Comparison of ENCODE assay signal across 13 cellular contexts in the genomic region with DNA sequence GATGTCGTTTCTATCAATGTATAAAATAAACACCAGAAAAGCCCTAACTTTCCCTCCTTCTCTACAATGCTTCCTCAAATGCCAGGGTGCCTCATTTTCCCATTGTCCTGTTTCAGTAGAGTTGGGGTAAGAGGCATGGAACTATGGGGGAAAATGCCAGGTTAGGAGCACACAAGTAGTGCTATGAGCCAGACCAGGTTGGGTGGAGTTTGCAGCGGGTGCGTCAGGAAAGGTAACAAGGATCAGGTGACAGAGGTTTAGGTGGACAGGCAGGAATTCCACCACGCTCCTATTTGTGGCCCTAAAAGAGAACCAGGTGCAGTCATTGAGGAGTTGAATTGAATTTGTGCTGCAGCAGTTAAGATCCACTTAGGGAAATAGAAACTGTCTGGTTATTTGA. TPM values are rescaled to one million over a fixed set of nuclear protein-coding genes. Genes with fewer than 3 reads are reported as not detected.
DNase-seq lines count a peak whose midpoint lies in the region; ATAC-seq and TF ChIP-seq lines count a peak whose summit lies in the region.
"Had no signal": no experiment of that assay in that cellular context is flagged by ENCODE, and none has a peak within 500 bp of the region (broad histone marks: within the 10 kb centered on the region; RNA-seq: fewer than 3 reads in every experiment).

No MANE protein-coding gene starts in this region.

- no peak overlapping the region for H3K4me3 Mint-ChIP-seq in activated T-cell treated with anti-CD3 and anti-CD28 coated beads, Interleukin-2, amount 50 U/mL, for 24 hours
- H3K4me3 Mint-ChIP-seq in T-cell (peak overlapping the region; percentile 26 to 73 (median 34)), endothelial cell (ENCODE audit: unreplicated experiment) (no peak overlapping the region)

- peak in 1 of 2 donors; percentile 36 for TF ChIP-seq POLR2A in thyroid gland (IDR thresholded peaks at IDR 0.05)

- TF ChIP-seq CTCF in thyroid gland (IDR thresholded peaks at IDR 0.05) = no peak
- TF ChIP-seq CTCF in endothelial cell (IDR thresholded peaks at IDR 0.05; ENCODE audit: unreplicated experiment) = no peak

- H3K4me3 ChIP-seq in thyroid gland (replicated peaks in 1 of 3) = no peak overlapping the region
- H3K4me3 ChIP-seq: SJSA1 had no signal

- DNase-seq in activated T-cell treated with anti-CD3 and anti-CD28 coated beads, Interleukin-2, amount 50 U/mL, for 24 hours = no peak
- no peak for DNase-seq in activated T-cell treated with anti-CD3 and anti-CD28 coated beads, Interleukin-2, amount 50 U/mL, for 48 hours
- DNase-seq in T-cell (no peak), iPS-NIHi11 (ENCODE audit: low spot score) (peak; percentile 49), thyroid gland (peak; percentile 45 to 66), endothelial cell (ENCODE audit: low spot score) (no peak), germinal center (ENCODE audit: low spot score) (no peak)
- DNase-seq: kidney, NCI-H2171 treated with DMSO at 0.1 percent for 48 hours, nucleus accumbens had no signal

- no peaks in the 10 kb centered on the region for H3K36me3 ChIP-seq in thyroid gland

- ATAC-seq in T-cell (replicated peaks in 1 of 4) (no peak), GM18870 (IDR thresholded peaks at IDR 0.05; ENCODE audit: unreplicated experiment) (no peak)

- peaks cover 78% of the 10 kb centered on the region for H3K4me1 Mint-ChIP-seq in activated T-cell treated with anti-CD3 and anti-CD28 coated beads, Interleukin-2, amount 50 U/mL, for 24 hours (ENCODE audit: low read depth)
- H3K4me1 Mint-ChIP-seq in T-cell (peaks cover 67 to 71% (median 68%) of the 10 kb centered on the region in 3 donors), endothelial cell (ENCODE audit: unreplicated experiment) (peaks cover 2% of the 10 kb centered on the region)

- H3K27ac ChIP-seq in thyroid gland = peak overlapping the region; percentile 75 to 86 (median 81)
- H3K27ac ChIP-seq: KMS-11, SJSA1 had no signal

- no peaks in the 10 kb centered on the region for H3K9me3 ChIP-seq in thyroid gland
- H3K9me3 ChIP-seq: SJSA1 had no signal

- H3K27me3 Mint-ChIP-seq in activated T-cell treated with anti-CD3 and anti-CD28 coated beads, Interleukin-2, amount 50 U/mL, for 24 hours = no peaks in the 10 kb centered on the region
- H3K27me3 Mint-ChIP-seq in T-cell (no peaks in the 10 kb centered on the region), endothelial cell (ENCODE audit: unreplicated experiment) (peaks cover 1% of the 10 kb centered on the region)

- POLR2A ChIA-PET in T-cell (lab: Charles Lee) = interaction anchor here (0.6 to 3.3 kb wide), 6 partner anchors 26 to 42 kb away, joined by 3 to 28 read pairs (median 8); partner anchors contain the start of genes DYNLT1 (in 1 of the 2) and SYTL3 (in 1 of the 2)

- H3K27ac Mint-ChIP-seq in activated T-cell treated with anti-CD3 and anti-CD28 coated beads, Interleukin-2, amount 50 U/mL, for 24 hours = peak overlapping the region; percentile 80
- H3K27ac Mint-ChIP-seq in T-cell (peak overlapping the region; percentile 87 to 93), endothelial cell (ENCODE audit: unreplicated experiment) (no peak overlapping the region)

- H3K4me1 ChIP-seq in thyroid gland = peaks cover 31 to 32% of the 10 kb centered on the region in 2 donors

- no peaks in the 10 kb centered on the region for H3K9me3 Mint-ChIP-seq in activated T-cell treated with anti-CD3 and anti-CD28 coated beads, Interleukin-2, amount 50 U/mL, for 24 hours
- H3K9me3 Mint-ChIP-seq in T-cell (no peaks in the 10 kb centered on the region), endothelial cell (ENCODE audit: unreplicated experiment) (no peaks in the 10 kb centered on the region)

- CTCF ChIA-PET in T-cell (lab: Charles Lee) = interaction anchor here in 1 of 2 donors (0.7 to 1.7 kb wide), 7 partner anchors 11 to 51 kb away, joined by 3 to 9 read pairs (median 5); partner anchors contain the start of gene SYTL3

- WGBS in thyroid gland, 2 donors = 42 to 50% methylated on average over 4 of the region's 4 CpGs

- intact Hi-C loops in thyroid gland (cut with DNase I) = no loop called here

- peaks cover 95% of the 10 kb centered on the region for H3K36me3 Mint-ChIP-seq in activated T-cell treated with anti-CD3 and anti-CD28 coated beads, Interleukin-2, amount 50 U/mL, for 24 hours (ENCODE audit: low read depth)
- H3K36me3 Mint-ChIP-seq in T-cell (peaks cover 28% of the 10 kb centered on the region), endothelial cell (ENCODE audit: low read depth, unreplicated experiment) (no peaks in the 10 kb centered on the region)

- no peaks in the 10 kb centered on the region for H3K27me3 ChIP-seq in thyroid gland
- H3K27me3 ChIP-seq: SJSA1 had no signal

RNA-seq across cellular contexts. Expression of gene SYTL3, which starts 36.5 kb away (rescaled TPM):
- 10 to 100 TPM; 14.4 to 45.6 (median 22.9) TPM for total RNA-seq in T-cell
- total RNA-seq in thyroid gland = 10 to 100 TPM; 16.9 to 33.0 (median 24.4) TPM
- 0.77 TPM for total RNA-seq in endothelial cell (ENCODE audit: unreplicated experiment)

RNA-seq across cellular contexts. Expression of gene DYNLT1, which starts 41.8 kb away (rescaled TPM):
- total RNA-seq in T-cell = 100 to 1,000 TPM in 1 of 5 donors, 10 to 100 TPM in 4; 50.8 to 128 (median 59.5) TPM
- 100 to 1,000 TPM in 2 of 4 donors, 10 to 100 TPM in 2; 76.6 to 113 (median 93.4) TPM for total RNA-seq in thyroid gland
- total RNA-seq in endothelial cell (ENCODE audit: unreplicated experiment) = 115 TPM

Comparison
In these comparisons a context has a peak if more than half of its experiments do, and no peak if none do; other contexts are left out.
1. DNase-seq: peak in iPS-NIHi11 (single experiment) and thyroid gland (2 of 2); none in activated T-cell treated with anti-CD3 and anti-CD28 coated beads, Interleukin-2, amount 50 U/mL, for 24 hours (single experiment), activated T-cell treated with anti-CD3 and anti-CD28 coated beads, Interleukin-2, amount 50 U/mL, for 48 hours (0 of 2), T-cell (0 of 34), endothelial cell (single experiment) and germinal center (single experiment).
2. H3K4me3 Mint-ChIP-seq: peak in T-cell (3 of 3); none in activated T-cell treated with anti-CD3 and anti-CD28 coated beads, Interleukin-2, amount 50 U/mL, for 24 hours (single experiment) and endothelial cell (single experiment).